Comparison of ENCODE assay signal across 8 cellular contexts in the genomic region with DNA sequence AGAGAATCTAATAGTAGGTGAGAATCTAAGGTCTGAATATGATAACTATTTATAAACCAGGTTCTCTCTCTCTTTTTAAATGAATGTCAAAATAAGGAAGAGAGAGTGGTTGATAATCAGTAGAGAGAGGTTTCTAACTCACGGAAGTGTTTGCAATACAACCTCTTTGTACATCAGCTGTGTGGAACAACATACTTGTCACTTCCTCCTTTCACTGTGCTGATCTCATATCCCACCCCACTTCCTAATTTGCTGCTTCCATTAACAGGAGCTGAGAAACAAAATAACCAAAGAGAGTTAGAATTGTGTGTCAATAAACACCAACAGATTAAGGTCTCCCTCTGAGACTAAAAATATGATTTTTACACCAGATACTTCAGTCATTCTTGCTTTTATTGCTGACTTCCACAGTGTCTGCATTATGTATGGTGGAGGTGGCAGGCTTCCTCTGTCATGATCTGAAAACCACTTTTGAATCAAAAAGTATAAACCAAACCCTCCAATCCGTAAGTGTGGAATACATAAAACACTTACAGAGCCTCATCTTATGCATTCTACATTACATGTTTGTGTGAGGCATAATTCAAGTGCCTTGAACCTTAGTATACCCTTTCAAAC. TPM values are rescaled to one million over a fixed set of nuclear protein-coding genes. Genes with fewer than 3 reads are reported as not detected.
DNase-seq lines count a peak whose midpoint lies in the region; ATAC-seq, FAIRE-seq and TF ChIP-seq lines count a peak whose summit lies in the region.

No MANE protein-coding gene starts in this region.

- TF ChIP-seq CTCF in body of pancreas (IDR thresholded peaks at IDR 0.05), result no peak

- TF ChIP-seq POLR2A in body of pancreas (IDR thresholded peaks at IDR 0.05), result no peak

- no peak for FAIRE-seq in RCC 7860 (lab: Jason Lieb, UNC)

- 35 to 40% methylated on average over 2 of the region's 2 CpGs for WGBS in body of pancreas, 2 donors

- H3K9ac ChIP-seq in BLaER1 treated with 17β-estradiol and CSF1 and Interleukin-3, amounts not matched to agents 10 nM and 100 nM, result peak overlapping the region in 10 of 11 experiments; percentile 0 to 77 (median 44); a peak in 15 of 22 replicates

- peaks cover 7 to 30% (median 18%) of the 10 kb centered on the region in 11 experiments; a peak in 17 of 22 replicates for H3K36me3 ChIP-seq in BLaER1 treated with 17β-estradiol and CSF1 and Interleukin-3, amounts not matched to agents 10 nM and 100 nM
- H3K36me3 ChIP-seq in body of pancreas (replicated peaks in 1 of 2; ENCODE audit: insufficient read depth in 1 of 2, low read depth in 2 of 2), result no peaks in the 10 kb centered on the region

- H3K9me3 ChIP-seq in BLaER1 treated with 17β-estradiol and CSF1 and Interleukin-3, amounts not matched to agents 10 nM and 100 nM (replicated peaks in 1 of 11), result no peaks in the 10 kb centered on the region
- H3K9me3 ChIP-seq in body of pancreas, result no peaks in the 10 kb centered on the region

- H3K27me3 ChIP-seq in BLaER1 treated with 17β-estradiol and CSF1 and Interleukin-3, amounts not matched to agents 10 nM and 100 nM, result no peaks in the 10 kb centered on the region
- no peaks in the 10 kb centered on the region for H3K27me3 ChIP-seq in body of pancreas

- peak overlapping the region; percentile 50 to 86 (median 75) for H3K4me2 ChIP-seq in BLaER1 treated with 17β-estradiol and CSF1 and Interleukin-3, amounts not matched to agents 10 nM and 100 nM

- peak overlapping the region; percentile 48 to 86 (median 73) for H3K27ac ChIP-seq in BLaER1 treated with 17β-estradiol and CSF1 and Interleukin-3, amounts not matched to agents 10 nM and 100 nM
- peak overlapping the region in 3 of 4 donors; percentile 17 to 68 (median 28) for H3K27ac ChIP-seq in body of pancreas

- no peak overlapping the region for H3K4me3 ChIP-seq in BLaER1 treated with 17β-estradiol and CSF1 and Interleukin-3, amounts not matched to agents 10 nM and 100 nM
- H3K4me3 ChIP-seq in body of pancreas, result no peak overlapping the region

- peaks cover 22 to 91% (median 72%) of the 10 kb centered on the region in 11 experiments; a peak in 19 of 22 replicates for H4K20me1 ChIP-seq in BLaER1 treated with 17β-estradiol and CSF1 and Interleukin-3, amounts not matched to agents 10 nM and 100 nM

- peaks cover 50 to 94% (median 60%) of the 10 kb centered on the region in 10 experiments for H3K4me1 ChIP-seq in BLaER1 treated with 17β-estradiol and CSF1 and Interleukin-3, amounts not matched to agents 10 nM and 100 nM
- peaks cover 70% of the 10 kb centered on the region for H3K4me1 ChIP-seq in body of pancreas

- ATAC-seq in GM19438 (IDR thresholded peaks at IDR 0.05; ENCODE audit: low read depth, unreplicated experiment) (peak; percentile 76), HG03432 (IDR thresholded peaks at IDR 0.05; ENCODE audit: unreplicated experiment) (peak; percentile 82), body of pancreas (peak; percentile 71)

- intact Hi-C loops in body of pancreas (cut with DNase I), result no loop called here

- DNase-seq in body of pancreas, result peak in 1 of 4 donors; percentile 37
- DNase-seq in pulmonary artery endothelial cell (ENCODE audit: low read depth, low spot score), result peak; percentile 43
- DNase-seq in RCC 7860 (ENCODE audit: low spot score), result no peak
- DNase-seq in DMS79 treated with DMSO at 0.1 percent for 48 hours (lab: John Stamatoyannopoulos, UW), result no peak
- no peak for DNase-seq in OCI-M2 (lab: John Stamatoyannopoulos, UW; ENCODE audit: unreplicated experiment)

RNA-seq across cellular contexts. Expression of gene CACUL1, which starts 25.0 kb away (rescaled TPM):
- 10 to 100 TPM; 12.9 to 16.1 TPM for total RNA-seq in body of pancreas
- 27.4 and 30.6 TPM in 2 replicates for total RNA-seq in pulmonary artery endothelial cell
